1 cellular context compared by ENCODE assay signal in genomic region chr14:34023824-34024767, GRCh38.
TF ChIP-seq lines count a peak whose summit lies in the region.

No MANE protein-coding gene starts in this region.

TF ChIP-seq in HepG2, 621 proteins besides CTCF, POLR2A, EP300 and RAD21 (continued from another document):
- TF ChIP-seq HIC2 (CRISPR knock-in tag; IDR thresholded peaks at IDR 0.05; ENCODE audit: low read depth) (peak; percentile 90), MTA3 (CRISPR knock-in tag; IDR thresholded peaks at IDR 0.05) (no peak), TP53 (CRISPR knock-in tag; conservative IDR thresholded peaks at IDR 0.05) (no peak), ARNTL (CRISPR knock-in tag; IDR thresholded peaks at IDR 0.05) (no peak; the same call in 1 of the 2 replicates), NR3C1 (CRISPR knock-in tag; IDR thresholded peaks at IDR 0.05) (no peak), ZNF768 (CRISPR knock-in tag; IDR thresholded peaks at IDR 0.05) (no peak)
